10 cellular contexts compared by ENCODE assay signal in the genomic region with DNA sequence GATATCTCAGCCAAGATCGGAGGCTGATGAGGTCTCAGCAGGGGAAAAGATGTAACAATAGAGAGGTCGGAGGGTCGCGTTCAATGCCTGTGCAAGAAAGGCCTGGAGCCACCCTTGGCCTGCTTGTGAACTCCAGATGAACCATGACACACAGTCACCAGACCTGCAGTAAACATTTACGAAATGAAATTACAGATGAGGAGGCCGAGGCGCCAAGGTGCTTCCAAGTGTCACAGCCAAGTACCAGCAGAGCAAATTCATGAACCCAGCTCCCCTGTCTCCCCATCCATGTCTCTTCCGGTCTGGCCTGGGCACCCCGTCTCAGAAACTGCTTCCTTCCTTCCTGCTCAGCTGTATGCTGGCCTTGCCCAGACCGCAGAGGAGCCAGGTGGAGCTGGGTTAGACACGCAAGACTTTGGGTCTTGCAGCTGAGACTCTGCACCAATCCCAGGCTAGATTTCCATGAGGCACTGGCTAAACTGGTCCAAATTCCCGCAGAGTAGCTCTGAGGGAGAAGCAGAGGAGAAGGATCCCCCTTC. TPM values are rescaled to one million over a fixed set of nuclear protein-coding genes. Genes with fewer than 3 reads are reported as not detected.
DNase-seq lines count a peak whose midpoint lies in the region; ATAC-seq and TF ChIP-seq lines count a peak whose summit lies in the region.
"Had no signal": no experiment of that assay in that cellular context is flagged by ENCODE, and none has a peak within 500 bp of the region (broad histone marks: within the 10 kb centered on the region; RNA-seq: fewer than 3 reads in every experiment).

No MANE protein-coding gene starts in this region.

- H3K27ac ChIP-seq in thyroid gland (no peak overlapping the region), SJCRH30 (no peak overlapping the region)

- peak; percentile 13 for DNase-seq in A172 (ENCODE audit: low spot score)
- DNase-seq in T-cell: peak in 27 of 34 experiments; percentile 6 to 62 (median 26)
- peak; percentile 37 for DNase-seq in fibroblast of villous mesenchyme (ENCODE audit: low read depth)
- no peak for DNase-seq in midbrain (lab: John Stamatoyannopoulos, UW)
- DNase-seq in NCI-H510A (lab: John Stamatoyannopoulos, UW): no peak
- DNase-seq in thyroid gland: no peak
- no peak for DNase-seq in SJCRH30
- DNase-seq: NCI-H1417 had no signal

- H3K27ac Mint-ChIP-seq in T-cell: peak overlapping the region; percentile 90 to 95
- H3K27ac Mint-ChIP-seq: dendritic cell treated with granulocyte-macrophage colony-stimulating factor and Interleukin-4, amounts not matched to agents 40 ng/mL and 50 ng/mL, for 4 days had no signal

- ATAC-seq in GM19455 (IDR thresholded peaks at IDR 0.05; ENCODE audit: unreplicated experiment) (peak; percentile 44), T-cell (replicated peaks in 1 of 4) (peak; percentile 78 to 86 (median 83))

- peaks cover 10 to 11% of the 10 kb centered on the region in 2 donors for H3K36me3 ChIP-seq in thyroid gland
- peaks cover 8% of the 10 kb centered on the region for H3K36me3 ChIP-seq in SJCRH30

- H3K4me1 ChIP-seq in thyroid gland (peaks cover 6 to 7% of the 10 kb centered on the region in 2 donors), SJCRH30 (no peaks in the 10 kb centered on the region)

- intact Hi-C loops in thyroid gland (cut with DNase I): no loop called here

- no peak for TF ChIP-seq CTCF in fibroblast of villous mesenchyme (IDR thresholded peaks at IDR 0.05; ENCODE audit: insufficient read depth, low read depth, low read length)
- TF ChIP-seq CTCF in thyroid gland (IDR thresholded peaks at IDR 0.05): no peak

- no peak for TF ChIP-seq POLR2A in thyroid gland (IDR thresholded peaks at IDR 0.05)

- peaks cover 29 to 43% (median 36%) of the 10 kb centered on the region in 3 donors for H3K4me1 Mint-ChIP-seq in T-cell

- CTCF ChIA-PET in T-cell (lab: Charles Lee): interaction anchor here (0.5 to 1.2 kb wide), 2 partner anchors 56 to 344 kb away, joined by 3 to 8 read pairs; no protein-coding TSS in a partner anchor

- no peaks in the 10 kb centered on the region for H3K27me3 Mint-ChIP-seq in T-cell
- H3K27me3 Mint-ChIP-seq: dendritic cell treated with granulocyte-macrophage colony-stimulating factor and Interleukin-4, amounts not matched to agents 40 ng/mL and 50 ng/mL, for 4 days had no signal

- WGBS in thyroid gland, 2 donors: 86 to 87% methylated on average over 11 to 12 of the region's 12 CpGs

- H3K36me3 Mint-ChIP-seq in T-cell: peaks cover 23% of the 10 kb centered on the region

- no peaks in the 10 kb centered on the region for H3K27me3 ChIP-seq in thyroid gland
- no peaks in the 10 kb centered on the region for H3K27me3 ChIP-seq in SJCRH30

- POLR2A ChIA-PET in T-cell (lab: Charles Lee): interaction anchor here in 1 of 2 donors (0.6 kb wide), 1 partner anchor 1160 kb away, joined by 5 read pairs; no protein-coding TSS in a partner anchor

- peak overlapping the region; percentile 47 to 68 (median 48) for H3K4me3 Mint-ChIP-seq in T-cell
- H3K4me3 Mint-ChIP-seq: dendritic cell treated with granulocyte-macrophage colony-stimulating factor and Interleukin-4, amounts not matched to agents 40 ng/mL and 50 ng/mL, for 4 days had no signal

- no peaks in the 10 kb centered on the region for H3K9me3 Mint-ChIP-seq in T-cell
- H3K9me3 Mint-ChIP-seq: dendritic cell treated with granulocyte-macrophage colony-stimulating factor and Interleukin-4, amounts not matched to agents 40 ng/mL and 50 ng/mL, for 4 days had no signal

- no peak overlapping the region for H3K4me3 ChIP-seq in fibroblast of villous mesenchyme (ENCODE audit: low read depth, low read length)
- H3K4me3 ChIP-seq in thyroid gland (replicated peaks in 1 of 3): no peak overlapping the region
- no peak overlapping the region for H3K4me3 ChIP-seq in SJCRH30

- no peaks in the 10 kb centered on the region for H3K9me3 ChIP-seq in thyroid gland
- no peaks in the 10 kb centered on the region for H3K9me3 ChIP-seq in SJCRH30 (replicated peaks)

RNA-seq across cellular contexts. Expression of a gene that starts 48.1 kb away (rescaled TPM):
- total RNA-seq in A172 (2014; rRNA removed; shearing (Covaris generic)): 74.7 and 86.5 TPM in 2 replicates
- total RNA-seq in T-cell (10 to 100 TPM; 45.1 to 64.7 (median 60.8) TPM), fibroblast of villous mesenchyme (28.3 and 32.0 TPM in 2 replicates), thyroid gland (10 to 100 TPM; 70.3 to 93.5 (median 85.7) TPM)
- total RNA-seq in SJCRH30 (2014; rRNA removed; shearing (Covaris generic)): 45.0 and 51.9 TPM in 2 replicates

Comparison
In these comparisons a context has a peak if more than half of its experiments do, and no peak if none do; other contexts are left out.
1. DNase-seq: peak in A172 (single experiment), T-cell (27 of 34) and fibroblast of villous mesenchyme (single experiment); none in midbrain (single experiment), NCI-H510A (single experiment), thyroid gland (0 of 2) and SJCRH30 (0 of 2).